Comparison of ENCODE assay signal across 8 cellular contexts in the genomic region with DNA sequence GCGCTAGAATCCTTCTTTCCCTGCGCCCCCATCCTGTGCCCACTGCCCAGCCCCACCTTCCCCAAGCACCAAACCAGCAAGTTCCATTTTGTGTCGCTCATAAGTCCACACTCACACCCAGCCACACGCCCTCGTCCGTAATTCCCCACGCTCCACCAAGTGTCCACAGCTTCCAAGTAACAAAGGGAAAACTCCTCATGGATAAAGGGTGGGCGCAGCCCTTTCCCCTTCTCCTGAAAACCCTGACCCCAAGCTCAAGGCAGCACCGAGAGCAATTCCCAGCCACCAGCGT. TPM values are rescaled to one million over a fixed set of nuclear protein-coding genes. Genes with fewer than 3 reads are reported as not detected.
DNase-seq lines count a peak whose midpoint lies in the region; ATAC-seq and TF ChIP-seq lines count a peak whose summit lies in the region.

No MANE protein-coding gene starts in this region.

- peak overlapping the region; percentile 46 to 60 for H3K27ac ChIP-seq in left lung
- H3K27ac ChIP-seq in stomach smooth muscle (ENCODE audit: low read length): peak overlapping the region; percentile 95

- H3K27me3 ChIP-seq in adipocyte (replicated peaks; ENCODE audit: control insufficient read depth, insufficient read depth, low read length) (peaks cover 78% of the 10 kb centered on the region), left lung (peaks cover 34 to 72% of the 10 kb centered on the region in 2 donors), stomach smooth muscle (ENCODE audit: control insufficient read depth in 1 of 2, insufficient read depth in 2 of 2, low read length in 2 of 2) (no peaks in the 10 kb centered on the region)

- H3K4me3 ChIP-seq in adipocyte (ENCODE audit: low read length): peak overlapping the region; percentile 68
- H3K4me3 ChIP-seq in left lung: peak overlapping the region; percentile 40 to 47
- H3K4me3 ChIP-seq in stomach smooth muscle (ENCODE audit: low read length in 2 of 2): peak overlapping the region; percentile 80 to 92

- no peaks in the 10 kb centered on the region for H3K36me3 ChIP-seq in adipocyte (ENCODE audit: control insufficient read depth, insufficient read depth, low read length, severe bottlenecking)
- H3K36me3 ChIP-seq in left lung: no peaks in the 10 kb centered on the region
- no peaks in the 10 kb centered on the region for H3K36me3 ChIP-seq in stomach smooth muscle (ENCODE audit: control insufficient read depth in 2 of 2, insufficient read depth in 2 of 2, low read length in 2 of 2)

- H3K27me3 Mint-ChIP-seq in T-helper 2 cell treated with Interferon-gamma antibody and Interleukin-4, amounts not matched to agents 5 μg/mL and 100 μg/mL, for 36 hours (ENCODE audit: low read depth): peaks cover 71% of the 10 kb centered on the region

- DNase-seq in T-helper 2 cell treated with Interferon-gamma antibody and Interleukin-4, amounts not matched to agents 5 μg/mL and 100 μg/mL, for 36 hours (ENCODE audit: low spot score): no peak
- no peak for DNase-seq in T-helper 2 cell
- DNase-seq in adipocyte (ENCODE audit: low read depth): no peak
- no peak for DNase-seq in left lung
- no peak for DNase-seq in stimulated activated naive CD4-positive, alpha-beta T cell treated with Interleukin-2 at 50 U/mL for 16 hours (lab: John Stamatoyannopoulos, UW)

- H3K4me1 Mint-ChIP-seq in T-helper 2 cell treated with Interferon-gamma antibody and Interleukin-4, amounts not matched to agents 5 μg/mL and 100 μg/mL, for 36 hours (ENCODE audit: low read depth): peaks cover 20% of the 10 kb centered on the region

- no peaks in the 10 kb centered on the region for H3K36me3 Mint-ChIP-seq in T-helper 2 cell treated with Interferon-gamma antibody and Interleukin-4, amounts not matched to agents 5 μg/mL and 100 μg/mL, for 36 hours (ENCODE audit: low read depth)

- H3K9ac ChIP-seq in adipocyte (ENCODE audit: low read length): no peak overlapping the region
- peak overlapping the region; percentile 66 to 83 for H3K9ac ChIP-seq in stomach smooth muscle (ENCODE audit: low read length in 2 of 2)

- intact Hi-C loops in left lung (cut with DNase I): no loop called here

- H3K9me3 ChIP-seq in adipocyte (ENCODE audit: control insufficient read depth, low read length) (no peaks in the 10 kb centered on the region), left lung (no peaks in the 10 kb centered on the region), stomach smooth muscle (ENCODE audit: control insufficient read depth in 2 of 2, low read length in 2 of 2) (no peaks in the 10 kb centered on the region)

- no peaks in the 10 kb centered on the region for H3K9me3 Mint-ChIP-seq in T-helper 2 cell treated with Interferon-gamma antibody and Interleukin-4, amounts not matched to agents 5 μg/mL and 100 μg/mL, for 36 hours

- H3K27ac Mint-ChIP-seq in T-helper 2 cell treated with Interferon-gamma antibody and Interleukin-4, amounts not matched to agents 5 μg/mL and 100 μg/mL, for 36 hours: no peak overlapping the region

- H3K4me1 ChIP-seq in adipocyte (ENCODE audit: control insufficient read depth, insufficient read depth, low read length) (peaks cover 6% of the 10 kb centered on the region), left lung (peaks cover 5 to 53% of the 10 kb centered on the region in 2 donors), stomach smooth muscle (ENCODE audit: control insufficient read depth, insufficient read depth, low read length) (peaks cover 70% of the 10 kb centered on the region)

- TF ChIP-seq CTCF in left lung (IDR thresholded peaks at IDR 0.05): no peak

- peak overlapping the region; percentile 82 for H3K4me3 Mint-ChIP-seq in T-helper 2 cell treated with Interferon-gamma antibody and Interleukin-4, amounts not matched to agents 5 μg/mL and 100 μg/mL, for 36 hours

- ATAC-seq in left lung: peak; percentile 3
- ATAC-seq in GM19035 (IDR thresholded peaks at IDR 0.05; ENCODE audit: unreplicated experiment): no peak
- ATAC-seq in GM18498 (IDR thresholded peaks at IDR 0.05; ENCODE audit: unreplicated experiment): no peak

RNA-seq across cellular contexts. Expression of gene FXYD6, which starts 0.5 kb away (rescaled TPM):
- total RNA-seq in left lung: 10 to 100 TPM; 41.4 to 55.0 TPM

RNA-seq across cellular contexts. Expression of gene FXYD2, which starts 51.5 kb away (rescaled TPM):
- total RNA-seq in left lung: 1 to 10 TPM; 1.2 to 4.4 TPM

RNA-seq across cellular contexts. Expression of gene TMPRSS13, which starts 53.2 kb away (rescaled TPM):
- total RNA-seq in left lung: 1 to 10 TPM; 4.6 to 5.4 TPM
